11 cellular contexts compared by ENCODE assay signal in genomic region chr18:63158676-63159291, GRCh38.
A peak's percentile ranks its signal among the peaks of the same experiment; 100 is the strongest.
DNase-seq lines count a peak whose midpoint lies in the region; ATAC-seq and TF ChIP-seq lines count a peak whose summit lies in the region.
"Had no signal": no experiment of that assay in that cellular context is flagged by ENCODE, and none has a peak within 500 bp of the region (broad histone marks: within the 10 kb centered on the region; RNA-seq: fewer than 3 reads in every experiment).

No MANE protein-coding gene starts in this region.

- no peak for TF ChIP-seq CTCF in CD4-positive, alpha-beta T cell (IDR thresholded peaks at IDR 0.05)
- peak; percentile 14 for TF ChIP-seq CTCF in foreskin keratinocyte (conservative IDR thresholded peaks at IDR 0.05)

- peak in 1 of 10 experiments; percentile 27 for DNase-seq in CD4-positive, alpha-beta T cell
- no peak for DNase-seq in foreskin keratinocyte
- no peak for DNase-seq in NCI-H2227 (lab: John Stamatoyannopoulos, UW; ENCODE audit: unreplicated experiment)
- DNase-seq in NCI-H1694 treated with DMSO at 0.1 percent for 48 hours (lab: John Stamatoyannopoulos, UW), result no peak
- DNase-seq: BE2C, heart left ventricle had no signal

- no peaks in the 10 kb centered on the region for H3K36me3 Mint-ChIP-seq in CD4-positive, alpha-beta T cell (ENCODE audit: low read depth)
- peaks cover 35% of the 10 kb centered on the region for H3K36me3 Mint-ChIP-seq in T-helper 1 cell treated with Interleukin-12 subunit alpha and Interleukin-12 subunit beta and Interleukin-4 antibody, amounts not matched to agents 30 μg/mL and 1 μg/mL, for 36 hours (ENCODE audit: low read depth)

- H3K4me3 Mint-ChIP-seq in CD4-positive, alpha-beta T cell, result peak overlapping the region; percentile 85
- peak overlapping the region; percentile 81 for H3K4me3 Mint-ChIP-seq in T-helper 1 cell treated with Interleukin-12 subunit alpha and Interleukin-12 subunit beta and Interleukin-4 antibody, amounts not matched to agents 30 μg/mL and 1 μg/mL, for 36 hours

- peaks cover 6% of the 10 kb centered on the region for H3K4me1 ChIP-seq in foreskin keratinocyte

- no peaks in the 10 kb centered on the region for H3K9me3 ChIP-seq in CD4-positive, alpha-beta T cell (ENCODE audit: control insufficient read depth, low read length)
- H3K9me3 ChIP-seq: BE2C, heart left ventricle, neutrophil had no signal

- no peaks in the 10 kb centered on the region for H3K9me3 Mint-ChIP-seq in CD4-positive, alpha-beta T cell
- H3K9me3 Mint-ChIP-seq in T-helper 1 cell treated with Interleukin-12 subunit alpha and Interleukin-12 subunit beta and Interleukin-4 antibody, amounts not matched to agents 30 μg/mL and 1 μg/mL, for 36 hours, result no peaks in the 10 kb centered on the region

- POLR2A ChIA-PET in CD4-positive, alpha-beta T cell (lab: Charles Lee), result interaction anchor here (0.6 to 3.0 kb wide), 5 partner anchors 33 to 263 kb away, joined by 4 to 31 read pairs (median 5); partner anchors contain the start of genes BCL2 and VPS4B

- intact Hi-C loops in CD4-positive, alpha-beta T cell (cut with DNase I, micrococcal nuclease), result loop anchor here in 1 of 2 experiments (5.0 to 10.0 kb wide), 2 partner anchors 39 to 634 kb away; partner anchors contain the start of gene ZCCHC2

- peaks cover 99% of the 10 kb centered on the region for H3K4me1 Mint-ChIP-seq in CD4-positive, alpha-beta T cell (ENCODE audit: low read depth)
- H3K4me1 Mint-ChIP-seq in T-helper 1 cell treated with Interleukin-12 subunit alpha and Interleukin-12 subunit beta and Interleukin-4 antibody, amounts not matched to agents 30 μg/mL and 1 μg/mL, for 36 hours (ENCODE audit: low read depth), result peaks cover 99% of the 10 kb centered on the region

- no peaks in the 10 kb centered on the region for H3K27me3 ChIP-seq in CD4-positive, alpha-beta T cell (ENCODE audit: control insufficient read depth, insufficient read depth, low read length)
- H3K27me3 ChIP-seq in foreskin keratinocyte, result peaks cover 16% of the 10 kb centered on the region
- H3K27me3 ChIP-seq: BE2C, heart left ventricle, neutrophil had no signal

- CTCF ChIA-PET in CD4-positive, alpha-beta T cell (lab: Charles Lee), result interaction anchor here (0.7 to 2.1 kb wide), 4 partner anchors 27 to 159 kb away, joined by 3 to 10 read pairs (median 4); no protein-coding TSS in a partner anchor

- peak overlapping the region; percentile 96 for H3K27ac ChIP-seq in CD4-positive, alpha-beta T cell (ENCODE audit: low read depth, low read length)
- no peak overlapping the region for H3K27ac ChIP-seq in foreskin keratinocyte
- H3K27ac ChIP-seq: neutrophil had no signal

- peak overlapping the region; percentile 91 for H3K27ac Mint-ChIP-seq in CD4-positive, alpha-beta T cell
- peak overlapping the region; percentile 98 for H3K27ac Mint-ChIP-seq in T-helper 1 cell treated with Interleukin-12 subunit alpha and Interleukin-12 subunit beta and Interleukin-4 antibody, amounts not matched to agents 30 μg/mL and 1 μg/mL, for 36 hours

- no peaks in the 10 kb centered on the region for H3K27me3 Mint-ChIP-seq in CD4-positive, alpha-beta T cell
- H3K27me3 Mint-ChIP-seq in T-helper 1 cell treated with Interleukin-12 subunit alpha and Interleukin-12 subunit beta and Interleukin-4 antibody, amounts not matched to agents 30 μg/mL and 1 μg/mL, for 36 hours (ENCODE audit: low read depth), result no peaks in the 10 kb centered on the region

- no peak for ATAC-seq in CD4-positive, alpha-beta T cell (ENCODE audit: poor library complexity)
- ATAC-seq in GM21447 (IDR thresholded peaks at IDR 0.05; ENCODE audit: unreplicated experiment) (peak; percentile 9), foreskin keratinocyte (no peak), GM21381 (IDR thresholded peaks at IDR 0.05; ENCODE audit: unreplicated experiment) (no peak), GM19395 (IDR thresholded peaks at IDR 0.05; ENCODE audit: unreplicated experiment) (no peak)
- ATAC-seq: heart left ventricle had no signal
